In the genomic region with DNA sequence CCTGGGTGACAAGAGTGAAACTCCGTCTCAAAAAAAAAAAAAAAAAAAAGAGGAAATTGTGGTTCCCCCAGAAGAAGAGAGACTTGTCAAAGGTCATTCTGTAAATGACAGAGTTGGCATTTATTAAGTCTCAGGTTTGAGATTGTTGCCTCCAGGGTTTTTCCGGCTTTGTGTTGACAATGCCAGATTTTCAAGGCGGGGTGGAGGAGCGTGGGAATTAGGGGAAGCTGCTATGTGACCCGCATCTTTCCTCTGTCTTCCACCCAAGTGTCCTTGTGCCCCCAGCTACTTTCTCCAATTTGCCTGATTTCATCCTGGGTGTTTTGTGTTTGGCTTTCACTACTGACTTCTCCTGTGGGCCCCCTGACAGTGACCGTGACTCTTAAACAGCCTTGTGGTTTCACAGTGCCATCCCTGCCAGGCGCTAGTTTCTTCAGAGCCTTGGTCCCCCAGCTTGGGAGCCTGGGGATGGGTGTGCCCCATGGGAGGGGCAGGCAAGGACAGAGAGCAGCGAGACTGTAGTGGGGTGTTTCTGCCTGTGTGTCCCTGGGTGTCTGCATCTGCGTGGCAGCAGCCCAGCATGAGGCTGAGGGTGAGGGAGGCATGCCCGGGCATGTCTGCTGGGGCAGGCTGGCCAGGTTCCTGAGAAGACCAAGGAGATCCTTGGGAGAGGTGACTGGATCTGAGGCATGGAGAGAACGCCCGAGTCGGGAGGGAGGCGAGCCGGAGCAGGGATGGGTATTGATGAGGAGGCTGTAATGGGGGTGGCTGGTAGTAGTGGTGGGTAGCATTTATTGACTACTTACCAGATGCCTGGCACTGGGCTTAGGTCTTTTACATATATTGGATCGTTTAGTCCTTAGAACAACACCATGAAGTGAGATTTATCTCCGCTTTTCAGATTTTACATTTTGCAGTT, we compare ENCODE assay signal across 8 cellular contexts. TPM values are rescaled to one million over a fixed set of nuclear protein-coding genes. Genes with fewer than 3 reads are reported as not detected.
DNase-seq lines count a peak whose midpoint lies in the region; ATAC-seq and TF ChIP-seq lines count a peak whose summit lies in the region.

No MANE protein-coding gene starts in this region.

- no peak for TF ChIP-seq POLR2A in suprapubic skin (IDR thresholded peaks at IDR 0.05)

- H3K27me3 ChIP-seq in ascending aorta = no peaks in the 10 kb centered on the region
- H3K27me3 ChIP-seq in layer of hippocampus (ENCODE audit: control insufficient read depth, insufficient read depth, low read length) = no peaks in the 10 kb centered on the region
- H3K27me3 ChIP-seq in suprapubic skin = no peaks in the 10 kb centered on the region

- peak; percentile 47 for DNase-seq in Ammon's horn (ENCODE audit: low spot score)
- DNase-seq in NOMO-1 (lab: John Stamatoyannopoulos, UW; ENCODE audit: unreplicated experiment in 2 of 2) = peak; percentile 39 to 71
- DNase-seq in ascending aorta (ENCODE audit: low spot score in 2 of 2) = peak in 1 of 2 donors; percentile 83
- DNase-seq in suprapubic skin (ENCODE audit: low spot score in 2 of 2) = no peak
- no peak for DNase-seq in HuH-7 (ENCODE audit: low spot score)

- intact Hi-C loops in ascending aorta (cut with DNase I) = no loop called here

- H3K4me1 ChIP-seq in ascending aorta (peaks cover 15 to 26% of the 10 kb centered on the region in 2 donors), suprapubic skin (peaks cover 42% of the 10 kb centered on the region)

- TF ChIP-seq EP300 in suprapubic skin (IDR thresholded peaks at IDR 0.05) = no peak

- H3K4me3 ChIP-seq in ascending aorta (peak overlapping the region in 1 of 2 donors; percentile 10), suprapubic skin (peak overlapping the region; percentile 1)

- TF ChIP-seq CTCF in ascending aorta (IDR thresholded peaks at IDR 0.05) (no peak), suprapubic skin (IDR thresholded peaks at IDR 0.05) (no peak)

- H3K36me3 ChIP-seq in ascending aorta = no peaks in the 10 kb centered on the region
- no peaks in the 10 kb centered on the region for H3K36me3 ChIP-seq in suprapubic skin

- H3K27ac ChIP-seq in ascending aorta (peak overlapping the region; percentile 82 to 84), layer of hippocampus (ENCODE audit: low read depth, low read length) (peak overlapping the region; percentile 39), suprapubic skin (peak overlapping the region; percentile 56)

- H3K9me3 ChIP-seq in ascending aorta (no peaks in the 10 kb centered on the region), suprapubic skin (no peaks in the 10 kb centered on the region)

- WGBS in suprapubic skin = 31% methylated on average over 17 of the region's 17 CpGs

- ATAC-seq in GM18511 (IDR thresholded peaks at IDR 0.05; ENCODE audit: unreplicated experiment) (peak; percentile 41), HG02981 (IDR thresholded peaks at IDR 0.05; ENCODE audit: unreplicated experiment) (peak; percentile 34)

RNA-seq across cellular contexts. Expression of gene IER5, which starts 46.3 kb away (rescaled TPM):
- total RNA-seq in ascending aorta = 47.9 TPM
- total RNA-seq in suprapubic skin = 10 to 100 TPM; 11.3 to 30.4 (median 24.4) TPM

Comparison
In these comparisons a context has a peak if more than half of its experiments do, and no peak if none do; other contexts are left out.
1. DNase-seq: peak in Ammon's horn (single experiment) and NOMO-1 (2 of 2); none in suprapubic skin (0 of 2) and HuH-7 (single experiment).
2. Peak in every context shown above with its lines, with median percentiles within 50 percentile points of each other: H3K27ac ChIP-seq.